2 cellular contexts compared by ENCODE assay signal in the genomic region with DNA sequence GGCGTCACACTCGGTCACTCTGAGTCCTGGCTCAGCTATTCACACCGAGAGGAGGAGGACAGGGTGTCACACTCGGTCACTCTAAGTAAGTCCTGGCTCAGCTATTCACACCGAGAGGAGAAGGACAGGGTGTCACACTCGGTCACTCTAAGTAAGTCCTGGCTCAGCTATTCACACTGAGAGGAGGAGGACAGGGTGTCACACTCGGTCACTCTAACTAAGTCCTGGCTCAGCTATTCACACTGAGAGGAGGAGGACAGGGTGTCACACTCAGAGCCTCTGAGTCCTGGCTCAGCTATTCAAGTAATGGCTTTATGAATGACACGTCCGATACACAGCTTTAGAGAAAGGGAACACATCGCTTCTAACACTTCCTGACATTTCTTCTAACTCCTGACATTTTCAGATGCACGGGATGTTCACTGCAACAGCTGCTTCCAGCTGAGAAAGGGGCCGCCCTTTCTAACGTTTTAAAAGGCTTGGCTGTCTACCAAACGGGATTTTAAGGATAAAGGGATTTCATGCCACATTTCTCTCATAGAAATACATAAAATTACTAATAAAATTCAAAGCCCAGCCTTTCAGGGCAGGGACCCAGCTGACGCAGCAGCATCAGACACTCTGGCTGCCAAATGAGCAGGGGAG.
TF ChIP-seq lines count a peak whose summit lies in the region.

No MANE protein-coding gene starts in this region.

TF ChIP-seq in HEK293, 187 proteins besides CTCF, POLR2A, EP300 and RAD21:
- TF ChIP-seq, protein P1, sequence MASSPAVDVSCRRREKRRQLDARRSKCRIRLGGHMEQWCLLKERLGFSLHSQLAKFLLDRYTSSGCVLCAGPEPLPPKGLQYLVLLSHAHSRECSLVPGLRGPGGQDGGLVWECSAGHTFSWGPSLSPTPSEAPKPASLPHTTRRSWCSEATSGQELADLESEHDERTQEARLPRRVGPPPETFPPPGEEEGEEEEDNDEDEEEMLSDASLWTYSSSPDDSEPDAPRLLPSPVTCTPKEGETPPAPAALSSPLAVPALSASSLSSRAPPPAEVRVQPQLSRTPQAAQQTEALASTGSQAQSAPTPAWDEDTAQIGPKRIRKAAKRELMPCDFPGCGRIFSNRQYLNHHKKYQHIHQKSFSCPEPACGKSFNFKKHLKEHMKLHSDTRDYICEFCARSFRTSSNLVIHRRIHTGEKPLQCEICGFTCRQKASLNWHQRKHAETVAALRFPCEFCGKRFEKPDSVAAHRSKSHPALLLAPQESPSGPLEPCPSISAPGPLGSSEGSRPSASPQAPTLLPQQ (tag by site-specific recombination; IDR thresholded peaks at IDR 0.05) = no peak
- TF ChIP-seq, protein P2, sequence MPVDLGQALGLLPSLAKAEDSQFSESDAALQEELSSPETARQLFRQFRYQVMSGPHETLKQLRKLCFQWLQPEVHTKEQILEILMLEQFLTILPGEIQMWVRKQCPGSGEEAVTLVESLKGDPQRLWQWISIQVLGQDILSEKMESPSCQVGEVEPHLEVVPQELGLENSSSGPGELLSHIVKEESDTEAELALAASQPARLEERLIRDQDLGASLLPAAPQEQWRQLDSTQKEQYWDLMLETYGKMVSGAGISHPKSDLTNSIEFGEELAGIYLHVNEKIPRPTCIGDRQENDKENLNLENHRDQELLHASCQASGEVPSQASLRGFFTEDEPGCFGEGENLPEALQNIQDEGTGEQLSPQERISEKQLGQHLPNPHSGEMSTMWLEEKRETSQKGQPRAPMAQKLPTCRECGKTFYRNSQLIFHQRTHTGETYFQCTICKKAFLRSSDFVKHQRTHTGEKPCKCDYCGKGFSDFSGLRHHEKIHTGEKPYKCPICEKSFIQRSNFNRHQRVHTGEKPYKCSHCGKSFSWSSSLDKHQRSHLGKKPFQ (tag by site-specific recombination; IDR thresholded peaks at IDR 0.05) = peak; percentile 82
- no peak for TF ChIP-seq EGR2 (tag by site-specific recombination; IDR thresholded peaks at IDR 0.05; ENCODE audit: low read depth)

TF ChIP-seq in K562, 482 proteins besides CTCF, POLR2A, EP300 and RAD21:
- TF ChIP-seq ZNF316 (IDR thresholded peaks at IDR 0.05) = no peak
- no peak for TF ChIP-seq ZNF766 (CRISPR knock-in tag; conservative IDR thresholded peaks at IDR 0.05)
- TF ChIP-seq CBX5 (IDR thresholded peaks at IDR 0.05; ENCODE audit: borderline replicate concordance, low read depth) = no peak
- no peak for TF ChIP-seq PRPF4 (IDR thresholded peaks at IDR 0.05; ENCODE audit: insufficient read depth, low read depth, low read length, poor library complexity, severe bottlenecking)
- TF ChIP-seq, protein P3, sequence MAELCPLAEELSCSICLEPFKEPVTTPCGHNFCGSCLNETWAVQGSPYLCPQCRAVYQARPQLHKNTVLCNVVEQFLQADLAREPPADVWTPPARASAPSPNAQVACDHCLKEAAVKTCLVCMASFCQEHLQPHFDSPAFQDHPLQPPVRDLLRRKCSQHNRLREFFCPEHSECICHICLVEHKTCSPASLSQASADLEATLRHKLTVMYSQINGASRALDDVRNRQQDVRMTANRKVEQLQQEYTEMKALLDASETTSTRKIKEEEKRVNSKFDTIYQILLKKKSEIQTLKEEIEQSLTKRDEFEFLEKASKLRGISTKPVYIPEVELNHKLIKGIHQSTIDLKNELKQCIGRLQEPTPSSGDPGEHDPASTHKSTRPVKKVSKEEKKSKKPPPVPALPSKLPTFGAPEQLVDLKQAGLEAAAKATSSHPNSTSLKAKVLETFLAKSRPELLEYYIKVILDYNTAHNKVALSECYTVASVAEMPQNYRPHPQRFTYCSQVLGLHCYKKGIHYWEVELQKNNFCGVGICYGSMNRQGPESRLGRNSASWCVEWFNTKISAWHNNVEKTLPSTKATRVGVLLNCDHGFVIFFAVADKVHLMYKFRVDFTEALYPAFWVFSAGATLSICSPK (IDR thresholded peaks at IDR 0.05; ENCODE audit: borderline replicate concordance) = no peak
- no peak for TF ChIP-seq JUND (IDR thresholded peaks at IDR 0.05; ENCODE audit: borderline replicate concordance, low read depth, low read length)
- no peak for TF ChIP-seq JUND (tag; IDR thresholded peaks at IDR 0.05; ENCODE audit: borderline replicate concordance, low read depth, low read length)
- TF ChIP-seq ZNF79 (CRISPR knock-in tag; IDR thresholded peaks at IDR 0.05; ENCODE audit: low read depth) = no peak
- TF ChIP-seq, protein P4, sequence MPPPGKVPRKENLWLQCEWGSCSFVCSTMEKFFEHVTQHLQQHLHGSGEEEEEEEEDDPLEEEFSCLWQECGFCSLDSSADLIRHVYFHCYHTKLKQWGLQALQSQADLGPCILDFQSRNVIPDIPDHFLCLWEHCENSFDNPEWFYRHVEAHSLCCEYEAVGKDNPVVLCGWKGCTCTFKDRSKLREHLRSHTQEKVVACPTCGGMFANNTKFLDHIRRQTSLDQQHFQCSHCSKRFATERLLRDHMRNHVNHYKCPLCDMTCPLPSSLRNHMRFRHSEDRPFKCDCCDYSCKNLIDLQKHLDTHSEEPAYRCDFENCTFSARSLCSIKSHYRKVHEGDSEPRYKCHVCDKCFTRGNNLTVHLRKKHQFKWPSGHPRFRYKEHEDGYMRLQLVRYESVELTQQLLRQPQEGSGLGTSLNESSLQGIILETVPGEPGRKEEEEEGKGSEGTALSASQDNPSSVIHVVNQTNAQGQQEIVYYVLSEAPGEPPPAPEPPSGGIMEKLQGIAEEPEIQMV (tag; conservative IDR thresholded peaks at IDR 0.05; ENCODE audit: low read depth) = no peak
- no peak for TF ChIP-seq CSDE1 (IDR thresholded peaks at IDR 0.05)
- TF ChIP-seq MEIS2 (IDR thresholded peaks at IDR 0.05; ENCODE audit: partially characterized antibody) = no peak
- TF ChIP-seq PHF8 (IDR thresholded peaks at IDR 0.05; ENCODE audit: borderline replicate concordance, low read length) = no peak
- TF ChIP-seq TFAM (CRISPR knock-in tag; conservative IDR thresholded peaks at IDR 0.05) = no peak
- TF ChIP-seq, protein P5, sequence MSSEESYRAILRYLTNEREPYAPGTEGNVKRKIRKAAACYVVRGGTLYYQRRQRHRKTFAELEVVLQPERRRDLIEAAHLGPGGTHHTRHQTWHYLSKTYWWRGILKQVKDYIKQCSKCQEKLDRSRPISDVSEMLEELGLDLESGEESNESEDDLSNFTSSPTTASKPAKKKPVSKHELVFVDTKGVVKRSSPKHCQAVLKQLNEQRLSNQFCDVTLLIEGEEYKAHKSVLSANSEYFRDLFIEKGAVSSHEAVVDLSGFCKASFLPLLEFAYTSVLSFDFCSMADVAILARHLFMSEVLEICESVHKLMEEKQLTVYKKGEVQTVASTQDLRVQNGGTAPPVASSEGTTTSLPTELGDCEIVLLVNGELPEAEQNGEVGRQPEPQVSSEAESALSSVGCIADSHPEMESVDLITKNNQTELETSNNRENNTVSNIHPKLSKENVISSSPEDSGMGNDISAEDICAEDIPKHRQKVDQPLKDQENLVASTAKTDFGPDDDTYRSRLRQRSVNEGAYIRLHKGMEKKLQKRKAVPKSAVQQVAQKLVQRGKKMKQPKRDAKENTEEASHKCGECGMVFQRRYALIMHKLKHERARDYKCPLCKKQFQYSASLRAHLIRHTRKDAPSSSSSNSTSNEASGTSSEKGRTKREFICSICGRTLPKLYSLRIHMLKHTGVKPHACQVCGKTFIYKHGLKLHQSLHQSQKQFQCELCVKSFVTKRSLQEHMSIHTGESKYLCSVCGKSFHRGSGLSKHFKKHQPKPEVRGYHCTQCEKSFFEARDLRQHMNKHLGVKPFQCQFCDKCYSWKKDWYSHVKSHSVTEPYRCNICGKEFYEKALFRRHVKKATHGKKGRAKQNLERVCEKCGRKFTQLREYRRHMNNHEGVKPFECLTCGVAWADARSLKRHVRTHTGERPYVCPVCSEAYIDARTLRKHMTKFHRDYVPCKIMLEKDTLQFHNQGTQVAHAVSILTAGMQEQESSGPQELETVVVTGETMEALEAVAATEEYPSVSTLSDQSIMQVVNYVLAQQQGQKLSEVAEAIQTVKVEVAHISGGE (CRISPR knock-in tag; IDR thresholded peaks at IDR 0.05) = no peak
- TF ChIP-seq, protein P6, sequence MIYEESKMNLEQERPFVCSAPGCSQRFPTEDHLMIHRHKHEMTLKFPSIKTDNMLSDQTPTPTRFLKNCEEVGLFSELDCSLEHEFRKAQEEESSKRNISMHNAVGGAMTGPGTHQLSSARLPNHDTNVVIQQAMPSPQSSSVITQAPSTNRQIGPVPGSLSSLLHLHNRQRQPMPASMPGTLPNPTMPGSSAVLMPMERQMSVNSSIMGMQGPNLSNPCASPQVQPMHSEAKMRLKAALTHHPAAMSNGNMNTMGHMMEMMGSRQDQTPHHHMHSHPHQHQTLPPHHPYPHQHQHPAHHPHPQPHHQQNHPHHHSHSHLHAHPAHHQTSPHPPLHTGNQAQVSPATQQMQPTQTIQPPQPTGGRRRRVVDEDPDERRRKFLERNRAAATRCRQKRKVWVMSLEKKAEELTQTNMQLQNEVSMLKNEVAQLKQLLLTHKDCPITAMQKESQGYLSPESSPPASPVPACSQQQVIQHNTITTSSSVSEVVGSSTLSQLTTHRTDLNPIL (CRISPR knock-in tag; IDR thresholded peaks at IDR 0.05) = no peak
- TF ChIP-seq SIRT6 (IDR thresholded peaks at IDR 0.05; ENCODE audit: low read depth, low read length) = no peak
- no peak for TF ChIP-seq KAT7 (CRISPR knock-in tag; IDR thresholded peaks at IDR 0.05; ENCODE audit: borderline replicate concordance)
- no peak for TF ChIP-seq HIVEP1 (CRISPR knock-in tag; IDR thresholded peaks at IDR 0.05)
- no peak for TF ChIP-seq NFXL1 (CRISPR knock-in tag; IDR thresholded peaks at IDR 0.05)
- TF ChIP-seq, protein P7, sequence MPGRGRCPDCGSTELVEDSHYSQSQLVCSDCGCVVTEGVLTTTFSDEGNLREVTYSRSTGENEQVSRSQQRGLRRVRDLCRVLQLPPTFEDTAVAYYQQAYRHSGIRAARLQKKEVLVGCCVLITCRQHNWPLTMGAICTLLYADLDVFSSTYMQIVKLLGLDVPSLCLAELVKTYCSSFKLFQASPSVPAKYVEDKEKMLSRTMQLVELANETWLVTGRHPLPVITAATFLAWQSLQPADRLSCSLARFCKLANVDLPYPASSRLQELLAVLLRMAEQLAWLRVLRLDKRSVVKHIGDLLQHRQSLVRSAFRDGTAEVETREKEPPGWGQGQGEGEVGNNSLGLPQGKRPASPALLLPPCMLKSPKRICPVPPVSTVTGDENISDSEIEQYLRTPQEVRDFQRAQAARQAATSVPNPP (IDR thresholded peaks at IDR 0.05; ENCODE audit: borderline replicate concordance, insufficient read depth, insufficient read length) = no peak
- TF ChIP-seq ZNF124 (CRISPR knock-in tag; IDR thresholded peaks at IDR 0.05) = no peak
